ENCODE assay signal across 1 cellular context in genomic region chr1:197429372-197429771, GRCh38.
TF ChIP-seq lines count a peak whose summit lies in the region.

No MANE protein-coding gene starts in this region.

TF ChIP-seq in GM23338, 12 proteins besides CTCF, POLR2A, EP300 and RAD21 (continued from another document):
- TF ChIP-seq ZNF462 (CRISPR knock-in tag; IDR thresholded peaks at IDR 0.05) (no peak), CREB1 (CRISPR knock-in tag; IDR thresholded peaks at IDR 0.05; ENCODE audit: low read depth) (no peak), EZH2phosphoT487 (IDR thresholded peaks at IDR 0.05; ENCODE audit: unreplicated experiment) (no peak), STAT1 (IDR thresholded peaks at IDR 0.05; ENCODE audit: unreplicated experiment) (no peak)
